In the genomic region with DNA sequence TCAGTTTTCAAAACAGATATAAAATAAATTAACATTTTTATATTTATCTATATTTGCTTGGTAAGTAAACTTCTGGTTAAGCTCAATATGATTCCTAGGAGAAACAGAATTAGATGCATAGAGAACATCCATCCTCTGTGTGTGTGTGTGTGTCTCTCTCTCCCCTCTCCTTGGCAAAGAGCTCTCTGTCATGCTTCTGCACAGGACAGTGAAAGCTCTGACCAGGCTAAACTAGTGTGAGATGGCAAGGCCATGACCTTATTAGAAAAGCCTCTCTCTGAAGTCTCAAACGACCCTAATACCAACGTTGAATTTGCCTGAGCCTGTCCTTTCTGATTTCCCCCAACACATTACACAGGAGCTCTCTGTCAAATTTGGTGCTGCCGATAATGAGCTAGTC, we compare ENCODE assay signal across 18 cellular contexts.
A peak's percentile ranks its signal among the peaks of the same experiment; 100 is the strongest.
DNase-seq lines count a peak whose midpoint lies in the region; ATAC-seq and TF ChIP-seq lines count a peak whose summit lies in the region.
"Had no signal": no experiment of that assay in that cellular context is flagged by ENCODE, and none has a peak within 500 bp of the region (broad histone marks: within the 10 kb centered on the region; RNA-seq: fewer than 3 reads in every experiment).

No MANE protein-coding gene starts in this region.

- peaks cover 9% of the 10 kb centered on the region; the same call in 2 of the 3 replicates for H3K9me3 Mint-ChIP-seq in GM23338

- ATAC-seq in GM23338 (peak; percentile 70), GM21786 (IDR thresholded peaks at IDR 0.05; ENCODE audit: unreplicated experiment) (no peak)

- H3K36me3 ChIP-seq in GM23338 (ENCODE audit: insufficient read depth) (no peaks in the 10 kb centered on the region), rectal smooth muscle tissue (ENCODE audit: control insufficient read depth, insufficient read depth, low read length) (no peaks in the 10 kb centered on the region), suprapubic skin (no peaks in the 10 kb centered on the region)
- H3K36me3 ChIP-seq: MG63 had no signal

- DNase-seq in GM23338 (ENCODE audit: low spot score) (no peak), islet precursor cell (peak; percentile 45), SHP77 treated with DMSO at 0.1 percent for 48 hours (lab: John Stamatoyannopoulos, UW) (no peak), suprapubic skin (ENCODE audit: low spot score in 2 of 2) (no peak)
- DNase-seq: C1 segment of cervical spinal cord; CD8-positive, alpha-beta memory T cell; DMS79; HCEC 1CT; Kasumi-1; MG63; NCI-H1105; NCI-H187; NCI-H82; Right ventricle myocardium superior had no signal

- H3K9me2 ChIP-seq in GM23338 (ENCODE audit: insufficient read depth): peaks cover 8% of the 10 kb centered on the region; the same call in 1 of the 2 replicates
- H3K9me2 ChIP-seq: SK-N-SH had no signal

- peak overlapping the region; percentile 86 for H3K27ac Mint-ChIP-seq in GM23338
- H3K27ac Mint-ChIP-seq: CD8-positive, alpha-beta memory T cell had no signal

- H3K27me3 ChIP-seq in GM23338 (ENCODE audit: insufficient read depth): no peaks in the 10 kb centered on the region
- H3K27me3 ChIP-seq in rectal smooth muscle tissue (ENCODE audit: control insufficient read depth, insufficient read depth, low read length): no peaks in the 10 kb centered on the region
- no peaks in the 10 kb centered on the region for H3K27me3 ChIP-seq in suprapubic skin
- H3K27me3 ChIP-seq: MG63 had no signal

- H3K4me3 Mint-ChIP-seq in GM23338: no peak overlapping the region
- H3K4me3 Mint-ChIP-seq: CD8-positive, alpha-beta memory T cell had no signal

- TF ChIP-seq POLR2A in suprapubic skin (IDR thresholded peaks at IDR 0.05): no peak

- H3K27me3 Mint-ChIP-seq in GM23338 (ENCODE audit: insufficient read depth, low read depth, poor library complexity): peaks cover 2% of the 10 kb centered on the region
- H3K27me3 Mint-ChIP-seq: CD8-positive, alpha-beta memory T cell had no signal

- peaks cover 5% of the 10 kb centered on the region; the same call in 1 of the 2 replicates for H3K4me1 ChIP-seq in GM23338 (ENCODE audit: insufficient read depth)
- H3K4me1 ChIP-seq in rectal smooth muscle tissue (ENCODE audit: control insufficient read depth, insufficient read depth, low read length): peaks cover 3% of the 10 kb centered on the region
- H3K4me1 ChIP-seq in suprapubic skin: no peaks in the 10 kb centered on the region

- TF ChIP-seq EP300 in suprapubic skin (IDR thresholded peaks at IDR 0.05): no peak

- peaks cover 11% of the 10 kb centered on the region for H3K4me1 Mint-ChIP-seq in GM23338
- H3K4me1 Mint-ChIP-seq: CD8-positive, alpha-beta memory T cell had no signal

- H3K9ac ChIP-seq in rectal smooth muscle tissue (ENCODE audit: low read length): no peak overlapping the region
- H3K9ac ChIP-seq: SK-N-SH had no signal

- H3F3A ChIP-seq in GM23338 (replicated peaks; ENCODE audit: low read depth): no peaks in the 10 kb centered on the region

- WGBS in suprapubic skin: 30% methylated on average over 3 of the region's 3 CpGs

- H3K27ac ChIP-seq in GM23338 (ENCODE audit: low read depth): no peak overlapping the region
- peak overlapping the region; percentile 3; the same call in 1 of the 2 replicates for H3K27ac ChIP-seq in VCaP
- H3K27ac ChIP-seq in rectal smooth muscle tissue (ENCODE audit: low read depth, low read length): peak overlapping the region; percentile 48
- H3K27ac ChIP-seq in suprapubic skin: no peak overlapping the region

- H3K4me2 ChIP-seq in GM23338: no peak overlapping the region
- H3K4me2 ChIP-seq: SK-N-SH had no signal

- H3K4me3 ChIP-seq in GM23338 (no peak overlapping the region), rectal smooth muscle tissue (ENCODE audit: low read length) (no peak overlapping the region), suprapubic skin (no peak overlapping the region)
- H3K4me3 ChIP-seq: MG63 had no signal

- H3K9me3 ChIP-seq in suprapubic skin: no peaks in the 10 kb centered on the region
- H3K9me3 ChIP-seq: MG63, SK-N-SH had no signal

- H4K20me1 ChIP-seq in GM23338 (replicated peaks; ENCODE audit: insufficient read depth): no peaks in the 10 kb centered on the region

- H2AFZ ChIP-seq in GM23338: no peak overlapping the region

- no peaks in the 10 kb centered on the region for H3K79me2 ChIP-seq in GM23338 (replicated peaks; ENCODE audit: insufficient read depth)

- TF ChIP-seq CTCF in GM23338 (conservative IDR thresholded peaks at IDR 0.05; ENCODE audit: low read depth in 2 of 2): no peak
- no peak for TF ChIP-seq CTCF in VCaP (conservative IDR thresholded peaks at IDR 0.05)
- no peak for TF ChIP-seq CTCF in suprapubic skin (IDR thresholded peaks at IDR 0.05)

- H3K36me3 Mint-ChIP-seq in GM23338 (ENCODE audit: low read depth): peaks cover 4% of the 10 kb centered on the region; the same call in 2 of the 3 replicates
- H3K36me3 Mint-ChIP-seq: CD8-positive, alpha-beta memory T cell had no signal

TF ChIP-seq in GM23338, 12 proteins besides CTCF, POLR2A, EP300 and RAD21 (continues in another document):
- TF ChIP-seq CREB1 (CRISPR knock-in tag; IDR thresholded peaks at IDR 0.05; ENCODE audit: low read depth): no peak
- TF ChIP-seq, protein P1, sequence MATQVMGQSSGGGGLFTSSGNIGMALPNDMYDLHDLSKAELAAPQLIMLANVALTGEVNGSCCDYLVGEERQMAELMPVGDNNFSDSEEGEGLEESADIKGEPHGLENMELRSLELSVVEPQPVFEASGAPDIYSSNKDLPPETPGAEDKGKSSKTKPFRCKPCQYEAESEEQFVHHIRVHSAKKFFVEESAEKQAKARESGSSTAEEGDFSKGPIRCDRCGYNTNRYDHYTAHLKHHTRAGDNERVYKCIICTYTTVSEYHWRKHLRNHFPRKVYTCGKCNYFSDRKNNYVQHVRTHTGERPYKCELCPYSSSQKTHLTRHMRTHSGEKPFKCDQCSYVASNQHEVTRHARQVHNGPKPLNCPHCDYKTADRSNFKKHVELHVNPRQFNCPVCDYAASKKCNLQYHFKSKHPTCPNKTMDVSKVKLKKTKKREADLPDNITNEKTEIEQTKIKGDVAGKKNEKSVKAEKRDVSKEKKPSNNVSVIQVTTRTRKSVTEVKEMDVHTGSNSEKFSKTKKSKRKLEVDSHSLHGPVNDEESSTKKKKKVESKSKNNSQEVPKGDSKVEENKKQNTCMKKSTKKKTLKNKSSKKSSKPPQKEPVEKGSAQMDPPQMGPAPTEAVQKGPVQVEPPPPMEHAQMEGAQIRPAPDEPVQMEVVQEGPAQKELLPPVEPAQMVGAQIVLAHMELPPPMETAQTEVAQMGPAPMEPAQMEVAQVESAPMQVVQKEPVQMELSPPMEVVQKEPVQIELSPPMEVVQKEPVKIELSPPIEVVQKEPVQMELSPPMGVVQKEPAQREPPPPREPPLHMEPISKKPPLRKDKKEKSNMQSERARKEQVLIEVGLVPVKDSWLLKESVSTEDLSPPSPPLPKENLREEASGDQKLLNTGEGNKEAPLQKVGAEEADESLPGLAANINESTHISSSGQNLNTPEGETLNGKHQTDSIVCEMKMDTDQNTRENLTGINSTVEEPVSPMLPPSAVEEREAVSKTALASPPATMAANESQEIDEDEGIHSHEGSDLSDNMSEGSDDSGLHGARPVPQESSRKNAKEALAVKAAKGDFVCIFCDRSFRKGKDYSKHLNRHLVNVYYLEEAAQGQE (IDR thresholded peaks at IDR 0.05; ENCODE audit: unreplicated experiment): no peak
- TF ChIP-seq STAT1 (IDR thresholded peaks at IDR 0.05; ENCODE audit: unreplicated experiment): no peak
- TF ChIP-seq NANOG (IDR thresholded peaks at IDR 0.05; ENCODE audit: borderline replicate concordance): no peak
- TF ChIP-seq POLR2AphosphoS5 (IDR thresholded peaks at IDR 0.05; ENCODE audit: low read depth): no peak
- TF ChIP-seq EZH2 (IDR thresholded peaks at IDR 0.05; ENCODE audit: low read depth, unreplicated experiment): no peak
- TF ChIP-seq EZH2phosphoT487 (IDR thresholded peaks at IDR 0.05; ENCODE audit: unreplicated experiment): no peak
- no peak for TF ChIP-seq ZNF114 (CRISPR knock-in tag; IDR thresholded peaks at IDR 0.05)
- no peak for TF ChIP-seq JUNB (IDR thresholded peaks at IDR 0.05; ENCODE audit: unreplicated experiment)

Comparison
In these comparisons a context has a peak if more than half of its experiments do, and no peak if none do; other contexts are left out.
1. H3K27ac ChIP-seq: peak in VCaP (single experiment) and rectal smooth muscle tissue (single experiment); none in GM23338 (single experiment) and suprapubic skin (single experiment).